In the genomic region with DNA sequence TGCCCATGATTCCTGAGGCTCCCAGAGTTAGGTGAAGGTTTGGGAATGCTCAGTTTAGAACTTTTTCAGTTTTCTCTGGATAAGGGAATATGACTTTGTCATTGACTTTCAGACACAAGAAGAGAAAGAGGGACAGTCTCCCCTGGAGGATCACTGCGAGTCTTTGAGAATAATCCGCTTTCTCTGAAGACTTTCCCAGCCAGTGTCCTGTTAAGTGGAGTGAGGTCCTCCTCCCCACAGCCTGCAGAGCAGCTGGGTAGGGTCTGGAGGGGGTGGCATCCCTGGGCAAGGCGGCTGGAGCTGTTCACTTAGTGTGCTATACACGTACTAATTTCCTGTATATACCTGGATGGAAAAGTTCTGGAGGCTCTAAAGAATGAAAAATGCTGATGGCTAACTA, we compare ENCODE assay signal across 20 cellular contexts. TPM values are rescaled to one million over a fixed set of nuclear protein-coding genes. Genes with fewer than 3 reads are reported as not detected.
DNase-seq lines count a peak whose midpoint lies in the region; ATAC-seq and TF ChIP-seq lines count a peak whose summit lies in the region.
"Had no signal": no experiment of that assay in that cellular context is flagged by ENCODE, and none has a peak within 500 bp of the region (broad histone marks: within the 10 kb centered on the region; RNA-seq: fewer than 3 reads in every experiment).

No MANE protein-coding gene starts in this region.

- CTCF ChIA-PET in WTC11 (lab: Charles Lee): no interaction called here

- no peak overlapping the region for H3K18ac ChIP-seq in H9 (ENCODE audit: insufficient read length, low read depth, low read length)

- H3K79me1 ChIP-seq in H9 (ENCODE audit: insufficient read depth, low read depth, low read length, poor library complexity, severe bottlenecking): no peaks in the 10 kb centered on the region

- H3K4me1 ChIP-seq in H9 (ENCODE audit: insufficient read depth, low read length) (peaks cover 3% of the 10 kb centered on the region; the same call in 1 of the 2 replicates), adrenal gland (replicated peaks in 1 of 2) (peaks cover 5 to 20% of the 10 kb centered on the region in 2 donors)
- H3K4me1 ChIP-seq: SJCRH30 had no signal

- no peak overlapping the region for H3K56ac ChIP-seq in H9 (ENCODE audit: insufficient read length, low read depth, low read length)

- H4K20me1 ChIP-seq in H9 (ENCODE audit: control insufficient read depth, insufficient read depth, insufficient read length): no peaks in the 10 kb centered on the region

- H2AK5ac ChIP-seq in H9 (ENCODE audit: insufficient read length, low read length): no peak overlapping the region

- no peak overlapping the region for H3K4me3 Mint-ChIP-seq in stimulated activated naive CD8-positive, alpha-beta T cell treated with anti-CD3 and anti-CD28 coated beads, Interleukin-15, Interleukin-2, amounts not matched to agents 100 ng/mL and 50 ng/mL, for 24 hours
- H3K4me3 Mint-ChIP-seq in H9: no peak overlapping the region
- H3K4me3 Mint-ChIP-seq in WTC11: no peak overlapping the region
- H3K4me3 Mint-ChIP-seq in type B pancreatic cell: no peak overlapping the region
- H3K4me3 Mint-ChIP-seq: HFFc6 had no signal

- H4K5ac ChIP-seq in H9 (ENCODE audit: insufficient read length, low read depth, low read length): no peak overlapping the region

- peak overlapping the region; percentile 31 for H3K27ac Mint-ChIP-seq in stimulated activated naive CD8-positive, alpha-beta T cell treated with anti-CD3 and anti-CD28 coated beads, Interleukin-15, Interleukin-2, amounts not matched to agents 100 ng/mL and 50 ng/mL, for 24 hours
- H3K27ac Mint-ChIP-seq in H9: peak overlapping the region in 2 of 3 experiments; percentile 39 to 64; a peak in 2 of 7 replicates
- H3K27ac Mint-ChIP-seq in WTC11: peak overlapping the region; percentile 58
- peak overlapping the region; percentile 32 for H3K27ac Mint-ChIP-seq in type B pancreatic cell

- no peaks in the 10 kb centered on the region for H3K27me3 ChIP-seq in H9 (ENCODE audit: insufficient read depth, low read length)
- no peaks in the 10 kb centered on the region for H3K27me3 ChIP-seq in adrenal gland
- H3K27me3 ChIP-seq: SJCRH30 had no signal

- no peaks in the 10 kb centered on the region for H3K23me2 ChIP-seq in H9 (ENCODE audit: insufficient read length, low read depth, low read length, poor library complexity, severe bottlenecking)

- TF ChIP-seq CTCF in H9 (conservative IDR thresholded peaks at IDR 0.05) (no peak), WTC11 (IDR thresholded peaks at IDR 0.05) (no peak), type B pancreatic cell (conservative IDR thresholded peaks at IDR 0.05) (no peak), foreskin fibroblast (IDR thresholded peaks at IDR 0.05; ENCODE audit: low read depth, low read length) (no peak), adrenal gland (IDR thresholded peaks at IDR 0.05) (no peak)

- H3K14ac ChIP-seq in H9 (ENCODE audit: insufficient read depth, low read length): no peak overlapping the region

- no peaks in the 10 kb centered on the region for H3K79me2 ChIP-seq in H9 (ENCODE audit: insufficient read depth, low read length)

- H3T11ph ChIP-seq in H9 (ENCODE audit: low read length): no peak overlapping the region

- H2AFZ ChIP-seq in H9 (ENCODE audit: low read length): no peak overlapping the region

- H2BK15ac ChIP-seq in H9 (ENCODE audit: low read depth, low read length): no peak overlapping the region

- H2BK5ac ChIP-seq in H9 (ENCODE audit: insufficient read length, low read length): no peak overlapping the region

- POLR2A ChIA-PET in WTC11 (lab: Charles Lee): interaction anchor here (0.6 to 1.0 kb wide), 2 partner anchors 38 to 508 kb away, joined by 3 to 5 read pairs; no protein-coding TSS in a partner anchor

- intact Hi-C loops in adrenal gland (cut with DNase I): no loop called here

- H3K36me3 ChIP-seq in adrenal gland (replicated peaks in 1 of 2): peaks cover 0 to 28% of the 10 kb centered on the region in 2 donors

- H3K27ac ChIP-seq in H9 (ENCODE audit: insufficient read length, low read depth, low read length) (no peak overlapping the region), adrenal gland (no peak overlapping the region)
- H3K27ac ChIP-seq: SJCRH30 had no signal

- TF ChIP-seq POLR2A in adrenal gland (IDR thresholded peaks at IDR 0.05): no peak

- H3K4me1 Mint-ChIP-seq in stimulated activated naive CD8-positive, alpha-beta T cell treated with anti-CD3 and anti-CD28 coated beads, Interleukin-15, Interleukin-2, amounts not matched to agents 100 ng/mL and 50 ng/mL, for 24 hours (ENCODE audit: low read depth): peaks cover 79% of the 10 kb centered on the region
- H3K4me1 Mint-ChIP-seq in H9 (peaks cover 12 to 20% of the 10 kb centered on the region in 2 experiments), WTC11 (peaks cover 17% of the 10 kb centered on the region), type B pancreatic cell (ENCODE audit: unreplicated experiment) (peaks cover 9% of the 10 kb centered on the region)

- H3K9me3 Mint-ChIP-seq in stimulated activated naive CD8-positive, alpha-beta T cell treated with anti-CD3 and anti-CD28 coated beads, Interleukin-15, Interleukin-2, amounts not matched to agents 100 ng/mL and 50 ng/mL, for 24 hours: no peaks in the 10 kb centered on the region
- no peaks in the 10 kb centered on the region for H3K9me3 Mint-ChIP-seq in H9
- no peaks in the 10 kb centered on the region for H3K9me3 Mint-ChIP-seq in WTC11
- no peaks in the 10 kb centered on the region for H3K9me3 Mint-ChIP-seq in type B pancreatic cell
- H3K9me3 Mint-ChIP-seq: HFFc6 had no signal

- WGBS in H9 (ENCODE audit: extremely low coverage, insufficient read length, low lambda C conversion rate): no CpG with 5 or more reads among the region's 4 CpGs
- WGBS in adrenal gland, 4 donors: 88 to 95% (median 93%) methylated on average over 4 of the region's 4 CpGs

- peaks cover 43% of the 10 kb centered on the region for H3K36me3 Mint-ChIP-seq in stimulated activated naive CD8-positive, alpha-beta T cell treated with anti-CD3 and anti-CD28 coated beads, Interleukin-15, Interleukin-2, amounts not matched to agents 100 ng/mL and 50 ng/mL, for 24 hours (ENCODE audit: low read depth)
- H3K36me3 Mint-ChIP-seq in H9 (ENCODE audit: insufficient read depth in 1 of 3, low read depth in 3 of 3) (peaks cover 23 to 47% (median 35%) of the 10 kb centered on the region in 3 experiments; a peak in 6 of 7 replicates), WTC11 (peaks cover 34% of the 10 kb centered on the region), type B pancreatic cell (peaks cover 15% of the 10 kb centered on the region)

- H3K9ac ChIP-seq in H9 (ENCODE audit: extremely low read depth, insufficient read length, low read length): no peak overlapping the region

- H3K9me3 ChIP-seq in H9 (ENCODE audit: control insufficient read depth, low read depth, low read length) (no peaks in the 10 kb centered on the region), adrenal gland (replicated peaks in 1 of 3) (no peaks in the 10 kb centered on the region)
- H3K9me3 ChIP-seq: SJCRH30 had no signal

- H2BK12ac ChIP-seq in H9 (ENCODE audit: insufficient read length, low read depth, low read length): no peak overlapping the region

- no peak overlapping the region for H2BK120ac ChIP-seq in H9 (ENCODE audit: low read depth, low read length, poor library complexity, severe bottlenecking)

- H2BK20ac ChIP-seq in H9 (ENCODE audit: low read depth, low read length, poor library complexity, severe bottlenecking): no peak overlapping the region

- no peak overlapping the region for H4K91ac ChIP-seq in H9 (ENCODE audit: insufficient read length, low read depth, low read length)

- H3K23ac ChIP-seq in H9 (ENCODE audit: insufficient read length, low read depth, low read length): no peak overlapping the region

- H3K4me2 ChIP-seq in H9 (ENCODE audit: insufficient read depth, insufficient read length, low read length): no peak overlapping the region

- H3K27me3 Mint-ChIP-seq in stimulated activated naive CD8-positive, alpha-beta T cell treated with anti-CD3 and anti-CD28 coated beads, Interleukin-15, Interleukin-2, amounts not matched to agents 100 ng/mL and 50 ng/mL, for 24 hours: no peaks in the 10 kb centered on the region
- H3K27me3 Mint-ChIP-seq in H9 (ENCODE audit: low read depth) (no peaks in the 10 kb centered on the region), WTC11 (ENCODE audit: low read depth) (no peaks in the 10 kb centered on the region; the same call in 1 of the 2 replicates), type B pancreatic cell (no peaks in the 10 kb centered on the region)

- no peak overlapping the region for H3K4ac ChIP-seq in H9 (ENCODE audit: low read depth, low read length)

- H3K4me3 ChIP-seq in foreskin fibroblast (ENCODE audit: low read depth in 1 of 2, low read length in 2 of 2) (no peak overlapping the region), adrenal gland (no peak overlapping the region)
- H3K4me3 ChIP-seq: SJCRH30 had no signal

- no peak for ATAC-seq in stimulated activated naive CD8-positive, alpha-beta T cell treated with anti-CD3 and anti-CD28 coated beads, Interleukin-15, Interleukin-2, amounts not matched to agents 100 U/mL and 50 U/mL, for 24 hours
- no peak for ATAC-seq in WTC11
- ATAC-seq in GM21737 (IDR thresholded peaks at IDR 0.05; ENCODE audit: unreplicated experiment): no peak

- DNase-seq in stimulated activated naive CD8-positive, alpha-beta T cell treated with anti-CD3 and anti-CD28 coated beads, Interleukin-15, Interleukin-2, amounts not matched to agents 100 U/mL and 50 U/mL, for 24 hours: no peak
- DNase-seq in H9 (no peak), WTC11 (ENCODE audit: low spot score) (no peak), type B pancreatic cell (ENCODE audit: extremely low spot score, unreplicated experiment) (no peak), foreskin fibroblast (no peak), adrenal gland (no peak)
- DNase-seq: C1 segment of cervical spinal cord; DMS53; GDM1; KBM-7; NCI-H1092 treated with DMSO at 0.1 percent for 48 hours; NCI-H1436 treated with DMSO at 0.1 percent for 48 hours; NCI-H1930; NCI-H2227 treated with DMSO at 0.1 percent for 48 hours; NCI-H510A; NK-92 treated with Interleukin-12 subunit alpha and Interleukin-12 subunit beta, amount 100 ng/mL, for 24 hours; SJCRH30 had no signal

- no peak overlapping the region for H4K8ac ChIP-seq in H9 (replicated peaks; ENCODE audit: insufficient read length, low read depth, low read length)

TF ChIP-seq in WTC11, 78 proteins besides CTCF, POLR2A, EP300 and RAD21 (continues in another document):
- TF ChIP-seq GABPB1 (CRISPR knock-in tag; IDR thresholded peaks at IDR 0.05): no peak
- TF ChIP-seq, protein P1, sequence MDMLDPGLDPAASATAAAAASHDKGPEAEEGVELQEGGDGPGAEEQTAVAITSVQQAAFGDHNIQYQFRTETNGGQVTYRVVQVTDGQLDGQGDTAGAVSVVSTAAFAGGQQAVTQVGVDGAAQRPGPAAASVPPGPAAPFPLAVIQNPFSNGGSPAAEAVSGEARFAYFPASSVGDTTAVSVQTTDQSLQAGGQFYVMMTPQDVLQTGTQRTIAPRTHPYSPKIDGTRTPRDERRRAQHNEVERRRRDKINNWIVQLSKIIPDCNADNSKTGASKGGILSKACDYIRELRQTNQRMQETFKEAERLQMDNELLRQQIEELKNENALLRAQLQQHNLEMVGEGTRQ (CRISPR knock-in tag; IDR thresholded peaks at IDR 0.05): no peak

RNA-seq across cellular contexts. Expression of a gene that starts 8.5 kb away (rescaled TPM):
- total RNA-seq in H9 (2021) (60.0 and 60.6 TPM in 2 replicates), WTC11 (2021) (44.2 to 47.6 TPM (median 44.5 TPM) in 3 replicates), type B pancreatic cell (ENCODE audit: low replicate concordance) (42.3 and 47.1 TPM in 2 replicates), adrenal gland (10 to 100 TPM; 18.1 to 49.5 (median 31.8) TPM)
- polyA plus RNA-seq in adrenal gland: 10 to 100 TPM; 13.5 to 30.6 (median 20.5) TPM
